22 cellular contexts compared by ENCODE assay signal in the genomic region with DNA sequence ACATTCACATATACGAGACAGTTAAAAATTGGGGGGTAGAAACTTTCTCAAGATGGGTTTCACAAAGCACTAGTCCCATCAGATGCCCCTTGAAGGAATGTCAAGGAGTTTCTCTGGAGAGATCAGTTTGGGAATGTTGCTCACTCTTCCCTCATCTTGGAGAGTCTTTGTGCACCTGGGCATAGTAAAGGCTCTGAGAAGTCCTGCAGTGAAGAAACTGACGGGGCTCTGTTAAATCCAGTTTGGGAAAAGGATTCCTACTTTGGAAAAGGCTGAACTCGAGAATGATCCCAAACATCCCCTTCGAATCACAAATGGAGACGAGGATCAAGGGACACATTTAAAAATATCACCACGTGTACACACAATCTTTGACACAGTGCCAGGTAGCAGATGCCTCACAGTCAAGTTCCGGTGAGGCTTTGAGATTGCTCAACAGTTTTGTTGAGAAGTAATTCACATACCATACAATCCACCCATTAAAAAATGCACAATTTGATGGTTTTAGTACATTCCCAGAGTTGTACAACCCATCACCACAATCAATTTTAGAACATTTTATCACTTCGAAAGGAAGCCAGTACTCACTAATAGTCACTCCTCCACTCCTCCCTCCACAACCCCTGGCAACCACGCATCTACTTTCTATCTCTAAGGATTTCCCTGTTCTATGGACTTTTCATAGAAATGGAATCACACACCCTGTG.
DNase-seq lines count a peak whose midpoint lies in the region; ATAC-seq and TF ChIP-seq lines count a peak whose summit lies in the region.
"Had no signal": no experiment of that assay in that cellular context is flagged by ENCODE, and none has a peak within 500 bp of the region (broad histone marks: within the 10 kb centered on the region; RNA-seq: fewer than 3 reads in every experiment).

No MANE protein-coding gene starts in this region.

- peak; percentile 54 for DNase-seq in GM04504 (ENCODE audit: low read depth)
- peak; percentile 2 for DNase-seq in MV-4-11 (lab: John Stamatoyannopoulos, UW)
- peak; percentile 92 for DNase-seq in fibroblast of gingiva (ENCODE audit: low read depth)
- DNase-seq in skeletal muscle cell (ENCODE audit: low read depth), result peak; percentile 54
- no peak for DNase-seq in SW480 (ENCODE audit: low spot score)
- DNase-seq in cerebellar cortex (ENCODE audit: low spot score), result no peak
- DNase-seq in NCI-H1436 treated with DMSO at 0.1 percent for 48 hours (lab: John Stamatoyannopoulos, UW), result no peak
- no peak for DNase-seq in omental fat pad (ENCODE audit: low spot score)
- DNase-seq: activated CD4-positive, alpha-beta T cell treated with anti-CD3 and anti-CD28 coated beads for 48 hours; activated CD8-positive, alpha-beta memory T cell treated with anti-CD3 and anti-CD28 coated beads, Interleukin-2, amount 50 U/mL, for 48 hours; CD8-positive, alpha-beta T cell; DMS79; effector memory CD4-positive, alpha-beta T cell; gastrocnemius medialis; lower lobe of right lung; naive thymus-derived CD8-positive, alpha-beta T cell; NCI-H1105; NCI-H2227 treated with DMSO at 0.1 percent for 48 hours; SIG-M5; stimulated activated CD4-positive, alpha-beta T cell treated with anti-CD3 and anti-CD28 coated beads, Interleukin-12 subunit alpha, Interleukin-12 subunit beta, amount 100 ng/mL, for 4 hours; upper lobe of right lung had no signal

- no peak for ATAC-seq in omental fat pad (ENCODE audit: low FRiP score)
- ATAC-seq: CD8-positive, alpha-beta T cell; gastrocnemius medialis; lower lobe of right lung; naive thymus-derived CD8-positive, alpha-beta T cell; stimulated activated memory B cell treated with anti-CD40 and anti-IgM and Interleukin-4, amounts not matched to agents 10 μg/mL and 1 μg/mL and 100 μg/mL, for 72 hours; upper lobe of right lung had no signal

- no peak overlapping the region for H3K4me3 ChIP-seq in skeletal muscle cell (ENCODE audit: low read depth, low read length)
- H3K4me3 ChIP-seq: gastrocnemius medialis, lower lobe of right lung, upper lobe of right lung had no signal

- TF ChIP-seq CTCF in omental fat pad (IDR thresholded peaks at IDR 0.05), result no peak

Comparison
In these comparisons a context has a peak if more than half of its experiments do, and no peak if none do; other contexts are left out.
1. DNase-seq: peak in GM04504 (single experiment), MV-4-11 (single experiment), fibroblast of gingiva (single experiment) and skeletal muscle cell (single experiment); none in SW480 (single experiment), cerebellar cortex (single experiment), NCI-H1436 treated with DMSO at 0.1 percent for 48 hours (single experiment) and omental fat pad (single experiment).